19 cellular contexts compared by ENCODE assay signal in genomic region chr3:72510247-72510646, GRCh38.
DNase-seq lines count a peak whose midpoint lies in the region; ATAC-seq and TF ChIP-seq lines count a peak whose summit lies in the region.
"Had no signal": no experiment of that assay in that cellular context is flagged by ENCODE, and none has a peak within 500 bp of the region (broad histone marks: within the 10 kb centered on the region; RNA-seq: fewer than 3 reads in every experiment).

No MANE protein-coding gene starts in this region.

- H3K27ac Mint-ChIP-seq in activated CD8-positive, alpha-beta T cell treated with anti-CD3 and anti-CD28 coated beads for 36 hours: peak overlapping the region; percentile 10
- H3K27ac Mint-ChIP-seq in activated CD8-positive, alpha-beta T cell treated with anti-CD3 and anti-CD28 coated beads, Interleukin-2, amount 10 ng/mL, durations not matched to agents 7 days and 5 days: no peak overlapping the region
- peak overlapping the region; percentile 34 for H3K27ac Mint-ChIP-seq in activated T-helper 17 cell treated with anti-CD3 and anti-CD28 coated beads, Interleukin-2, amount 50 U/mL, for 72 hours
- H3K27ac Mint-ChIP-seq: B cell; CD4-positive, CD25-positive, alpha-beta regulatory T cell; H9; IgD-negative memory B cell had no signal

- no peaks in the 10 kb centered on the region for H3K36me3 Mint-ChIP-seq in activated CD8-positive, alpha-beta T cell treated with anti-CD3 and anti-CD28 coated beads for 36 hours (ENCODE audit: low read depth)
- H3K36me3 Mint-ChIP-seq in activated CD8-positive, alpha-beta T cell treated with anti-CD3 and anti-CD28 coated beads, Interleukin-2, amount 10 ng/mL, durations not matched to agents 7 days and 5 days (ENCODE audit: low read depth): no peaks in the 10 kb centered on the region
- no peaks in the 10 kb centered on the region for H3K36me3 Mint-ChIP-seq in activated T-helper 17 cell treated with anti-CD3 and anti-CD28 coated beads, Interleukin-2, amount 50 U/mL, for 72 hours (ENCODE audit: low read depth)
- H3K36me3 Mint-ChIP-seq: CD4-positive, CD25-positive, alpha-beta regulatory T cell; CD8-positive, alpha-beta memory T cell had no signal

- no peaks in the 10 kb centered on the region for H3K27me3 ChIP-seq in tibial artery

- H3K27me3 Mint-ChIP-seq in activated CD8-positive, alpha-beta T cell treated with anti-CD3 and anti-CD28 coated beads for 36 hours: peaks cover 2% of the 10 kb centered on the region
- H3K27me3 Mint-ChIP-seq in activated CD8-positive, alpha-beta T cell treated with anti-CD3 and anti-CD28 coated beads, Interleukin-2, amount 10 ng/mL, durations not matched to agents 7 days and 5 days (ENCODE audit: low read depth): no peaks in the 10 kb centered on the region
- H3K27me3 Mint-ChIP-seq in activated T-helper 17 cell treated with anti-CD3 and anti-CD28 coated beads, Interleukin-2, amount 50 U/mL, for 72 hours: peaks cover 3% of the 10 kb centered on the region

- no peaks in the 10 kb centered on the region for H3K36me3 ChIP-seq in tibial artery

- TF ChIP-seq CTCF in activated CD8-positive, alpha-beta T cell treated with anti-CD3 and anti-CD28 coated beads for 36 hours (IDR thresholded peaks at IDR 0.05): no peak
- no peak for TF ChIP-seq CTCF in tibial artery (IDR thresholded peaks at IDR 0.05)

- DNase-seq in activated CD8-positive, alpha-beta T cell treated with anti-CD3 and anti-CD28 coated beads for 36 hours: no peak
- DNase-seq in activated CD8-positive, alpha-beta T cell treated with anti-CD3 and anti-CD28 coated beads, Interleukin-2, amount 10 ng/mL, durations not matched to agents 7 days and 5 days: no peak
- DNase-seq in left kidney (ENCODE audit: low read depth, low spot score) (peak; percentile 63), putamen (ENCODE audit: low spot score) (no peak), tibial artery (no peak), A172 (ENCODE audit: low spot score) (no peak)
- DNase-seq: 8988T; C1 segment of cervical spinal cord; CD4-positive, CD25-positive, alpha-beta regulatory T cell; CD8-positive, alpha-beta memory T cell; COR-L47; DMS 273 treated with DMSO at 0.1 percent for 48 hours; DMS53; GDM1; H9 had no signal

- no peaks in the 10 kb centered on the region for H3K9me3 ChIP-seq in tibial artery

- peaks cover 5% of the 10 kb centered on the region for H3K4me1 Mint-ChIP-seq in activated CD8-positive, alpha-beta T cell treated with anti-CD3 and anti-CD28 coated beads for 36 hours (ENCODE audit: low read depth)
- no peaks in the 10 kb centered on the region for H3K4me1 Mint-ChIP-seq in activated CD8-positive, alpha-beta T cell treated with anti-CD3 and anti-CD28 coated beads, Interleukin-2, amount 10 ng/mL, durations not matched to agents 7 days and 5 days (ENCODE audit: low read depth)
- H3K4me1 Mint-ChIP-seq in activated T-helper 17 cell treated with anti-CD3 and anti-CD28 coated beads, Interleukin-2, amount 50 U/mL, for 72 hours: no peaks in the 10 kb centered on the region
- H3K4me1 Mint-ChIP-seq: B cell; CD4-positive, CD25-positive, alpha-beta regulatory T cell; CD8-positive, alpha-beta memory T cell; IgD-negative memory B cell had no signal

- H3K9me3 Mint-ChIP-seq in activated CD8-positive, alpha-beta T cell treated with anti-CD3 and anti-CD28 coated beads for 36 hours: no peaks in the 10 kb centered on the region
- no peaks in the 10 kb centered on the region for H3K9me3 Mint-ChIP-seq in activated CD8-positive, alpha-beta T cell treated with anti-CD3 and anti-CD28 coated beads, Interleukin-2, amount 10 ng/mL, durations not matched to agents 7 days and 5 days (ENCODE audit: insufficient read depth)
- H3K9me3 Mint-ChIP-seq in activated T-helper 17 cell treated with anti-CD3 and anti-CD28 coated beads, Interleukin-2, amount 50 U/mL, for 72 hours: peaks cover 5% of the 10 kb centered on the region
- H3K9me3 Mint-ChIP-seq: CD8-positive, alpha-beta memory T cell; H9; IgD-negative memory B cell had no signal

- no peaks in the 10 kb centered on the region for H3K4me1 ChIP-seq in tibial artery

- CTCF ChIA-PET in activated CD8-positive, alpha-beta T cell treated with anti-CD3 and anti-CD28 coated beads for 36 hours (lab: Charles Lee): no interaction called here
- CTCF ChIA-PET in activated CD8-positive, alpha-beta T cell treated with anti-CD3 and anti-CD28 coated beads, Interleukin-2, amount 10 ng/mL, durations not matched to agents 7 days and 5 days (lab: Charles Lee): no interaction called here

- H3K4me3 ChIP-seq in tibial artery: no peak overlapping the region

- POLR2A ChIA-PET in activated CD8-positive, alpha-beta T cell treated with anti-CD3 and anti-CD28 coated beads for 36 hours (lab: Charles Lee): interaction anchor here (0.8 kb wide), 1 partner anchor 22 kb away, joined by 3 read pairs; no protein-coding TSS in a partner anchor
- POLR2A ChIA-PET in activated CD8-positive, alpha-beta T cell treated with anti-CD3 and anti-CD28 coated beads, Interleukin-2, amount 10 ng/mL, durations not matched to agents 7 days and 5 days (lab: Charles Lee): no interaction called here

- H3K4me3 Mint-ChIP-seq in activated CD8-positive, alpha-beta T cell treated with anti-CD3 and anti-CD28 coated beads for 36 hours: no peak overlapping the region
- no peak overlapping the region for H3K4me3 Mint-ChIP-seq in activated CD8-positive, alpha-beta T cell treated with anti-CD3 and anti-CD28 coated beads, Interleukin-2, amount 10 ng/mL, durations not matched to agents 7 days and 5 days
- H3K4me3 Mint-ChIP-seq in activated T-helper 17 cell treated with anti-CD3 and anti-CD28 coated beads, Interleukin-2, amount 50 U/mL, for 72 hours: no peak overlapping the region
- H3K4me3 Mint-ChIP-seq: B cell; CD4-positive, CD25-positive, alpha-beta regulatory T cell; CD8-positive, alpha-beta memory T cell; H9; IgD-negative memory B cell had no signal

- H3K27ac ChIP-seq in tibial artery: no peak overlapping the region

- intact Hi-C loops in activated CD8-positive, alpha-beta T cell treated with anti-CD3 and anti-CD28 coated beads for 36 hours (cut with micrococcal nuclease): no loop called here
- intact Hi-C loops in tibial artery (cut with DNase I; ENCODE audit: low total_unique reads): no loop called here

- ATAC-seq in activated CD8-positive, alpha-beta T cell treated with anti-CD3 and anti-CD28 coated beads for 36 hours: no peak
- ATAC-seq in activated CD8-positive, alpha-beta T cell treated with anti-CD3 and anti-CD28 coated beads, Interleukin-2, amount 10 ng/mL, durations not matched to agents 7 days and 5 days: no peak
- ATAC-seq in activated T-helper 17 cell treated with anti-CD3 and anti-CD28 coated beads, Interleukin-2, amount 50 U/mL, for 72 hours (replicated peaks): no peak
- ATAC-seq: HepG2 had no signal
